Comparison of ENCODE assay signal across 8 cellular contexts in genomic region chr10:96025566-96025965, GRCh38. TPM values are rescaled to one million over a fixed set of nuclear protein-coding genes. Genes with fewer than 3 reads are reported as not detected.
DNase-seq lines count a peak whose midpoint lies in the region; TF ChIP-seq lines count a peak whose summit lies in the region.

No MANE protein-coding gene starts in this region.

- WGBS in mammary epithelial cell (ENCODE audit: low coverage, missing lambda C conversion rate): 86% methylated on average over 3 of the region's 3 CpGs

- H4K20me1 ChIP-seq in mammary epithelial cell (ENCODE audit: insufficient read depth, low read length): no peaks in the 10 kb centered on the region

- DNase-seq in NCI-H82 (lab: John Stamatoyannopoulos, UW) (peak; percentile 35), NCI-H82 treated with DMSO at 0.1 percent for 48 hours (lab: John Stamatoyannopoulos, UW; ENCODE audit: unreplicated experiment) (no peak), HT-29 (ENCODE audit: low spot score) (peak; percentile 44), mammary epithelial cell (peak; percentile 6), retinal pigment epithelial cell (ENCODE audit: low read depth) (no peak), NCI-H446 (lab: John Stamatoyannopoulos, UW) (no peak), posterior cingulate gyrus (no peak)
- no peak for DNase-seq in stimulated activated naive CD4-positive, alpha-beta T cell treated with Interleukin-2 at 50 U/mL for 16 hours (lab: John Stamatoyannopoulos, UW)

- intact Hi-C loops in mammary epithelial cell (cut with micrococcal nuclease): no loop called here
- intact Hi-C loops in posterior cingulate gyrus (cut with DNase I): no loop called here

- H3K9ac ChIP-seq in mammary epithelial cell (ENCODE audit: insufficient read depth, low read length): no peak overlapping the region

- H3K27ac ChIP-seq in mammary epithelial cell (ENCODE audit: insufficient read depth, low read depth, low read length): no peak overlapping the region

- no peak overlapping the region for H3K4me2 ChIP-seq in mammary epithelial cell (ENCODE audit: insufficient read depth, low read depth, low read length)

- dilution Hi-C loops in mammary epithelial cell (cut with HindIII; ENCODE audit: low sequenced_read_pairs): no loop called here

- CTCF ChIA-PET in mammary epithelial cell (lab: Charles Lee; ENCODE audit: low non-redundant PET): no interaction called here

- BruUV-seq in mammary epithelial cell (replicated peaks; lab: Mats Ljungman, UMichigan): no TSS peak

- H3K27me3 ChIP-seq in mammary epithelial cell (ENCODE audit: insufficient read depth, low read length): no peaks in the 10 kb centered on the region

- in situ Hi-C loops in mammary epithelial cell (cut with MboI; ENCODE audit: low sequenced_read_pairs in 2 of 2): no loop called here

- peak; percentile 21 to 37 for TF ChIP-seq CTCF in mammary epithelial cell (conservative IDR thresholded peaks at IDR 0.05 in 1 of 2, IDR thresholded peaks at IDR 0.05 in 1 of 2; ENCODE audit: extremely low read depth in 1 of 2, insufficient read depth in 1 of 2, low read depth in 1 of 2, low read length in 2 of 2)
- TF ChIP-seq CTCF in retinal pigment epithelial cell (conservative IDR thresholded peaks at IDR 0.05; ENCODE audit: low read depth, low read length): peak; percentile 35

- H3K36me3 ChIP-seq in mammary epithelial cell (ENCODE audit: insufficient read depth, low read length): no peaks in the 10 kb centered on the region

- H3K4me3 ChIP-seq in mammary epithelial cell (replicated peaks in 1 of 3; ENCODE audit: insufficient read depth in 1 of 3, low read depth in 2 of 3, low read length in 3 of 3) (no peak overlapping the region), retinal pigment epithelial cell (ENCODE audit: low read length) (no peak overlapping the region)

- no peaks in the 10 kb centered on the region for H3K79me2 ChIP-seq in mammary epithelial cell (ENCODE audit: insufficient read depth, low read length)

- H2AFZ ChIP-seq in mammary epithelial cell (ENCODE audit: low read depth, low read length): no peak overlapping the region

- H3K4me1 ChIP-seq in mammary epithelial cell (ENCODE audit: insufficient read depth, low read length): no peaks in the 10 kb centered on the region

- no peaks in the 10 kb centered on the region for H3K9me3 ChIP-seq in mammary epithelial cell (replicated peaks; ENCODE audit: insufficient read depth, low read length)

RNA-seq across cellular contexts. Expression of gene CCNJ, which starts 17.8 kb away (rescaled TPM):
- total RNA-seq in HT-29 (2014; rRNA removed; shearing (Covaris generic)): 2.6 and 2.9 TPM in 2 replicates
- 1 to 10 TPM; 6.9 to 7.5 TPM for total RNA-seq in mammary epithelial cell
- 5.1 TPM for polyA plus RNA-seq in mammary epithelial cell
- 2.3 TPM for polyA minus RNA-seq in mammary epithelial cell

Comparison
In these comparisons a context has a peak if more than half of its experiments do, and no peak if none do; other contexts are left out.
1. DNase-seq: peak in NCI-H82 (single experiment), HT-29 (single experiment) and mammary epithelial cell (single experiment); none in NCI-H82 treated with DMSO at 0.1 percent for 48 hours (single experiment), retinal pigment epithelial cell (single experiment), NCI-H446 (0 of 2), stimulated activated naive CD4-positive, alpha-beta T cell treated with Interleukin-2 at 50 U/mL for 16 hours (single experiment) and posterior cingulate gyrus (0 of 10).